In genomic region chr22:20145832-20146223, GRCh38 we compare ENCODE assay signal across 33 cellular contexts. TPM values are rescaled to one million over a fixed set of nuclear protein-coding genes. Genes with fewer than 3 reads are reported as not detected.
"Had no signal": no experiment of that assay in that cellular context is flagged by ENCODE, and none has a peak within 500 bp of the region (broad histone marks: within the 10 kb centered on the region; RNA-seq: fewer than 3 reads in every experiment).

No MANE protein-coding gene starts in this region.

- H3K9me3 Mint-ChIP-seq: dendritic cell treated with granulocyte-macrophage colony-stimulating factor and Interleukin-4, amounts not matched to agents 40 ng/mL and 50 ng/mL, for 4 days; immature natural killer cell; mesothelial cell of epicardium; naive B cell; natural killer cell treated with Interleukin-12 subunit alpha and Interleukin-12 subunit beta and Interleukin-15 and Interleukin-18, amount 100 ng/mL, for 72 hours; neural crest cell had no signal

- DNase-seq: colonic mucosa; effector CD8-positive, alpha-beta T cell; erythroblast; esophagus squamous epithelium; foreskin melanocyte; glutamatergic neuron; heart right ventricle; hippocampal formation; immature natural killer cell; islet precursor cell; kidney glomerular epithelial cell; left colon; left ventricle myocardium superior; mesenchymal stem cell; mucosa of descending colon; naive B cell; stimulated activated CD4-positive, alpha-beta T cell treated with anti-CD3 and anti-CD28 coated beads, Interleukin-12 subunit alpha, Interleukin-12 subunit beta, amount 100 ng/mL, for 4 hours; stimulated activated CD4-positive, alpha-beta T cell treated with anti-CD3 and anti-CD28 coated beads, Interleukin-1b, Interleukin-23, amount 100 ng/mL, for 48 hours; stimulated activated CD4-positive, alpha-beta T cell treated with anti-CD3 and anti-CD28 coated beads, Interleukin-4, amount 100 ng/mL, for 1 hour; stimulated activated CD8-positive, alpha-beta memory T cell treated with anti-CD3 and anti-CD28 coated beads, Interleukin-4, amount 100 ng/mL, for 48 hours; stimulated activated naive CD4-positive, alpha-beta T cell treated with Interleukin-2 at 50 U/mL for 16 hours; stomach; thyroid gland had no signal

- H3K36me3 Mint-ChIP-seq: immature natural killer cell; mesothelial cell of epicardium; naive B cell; natural killer cell treated with Interleukin-12 subunit alpha and Interleukin-12 subunit beta and Interleukin-15 and Interleukin-18, amount 100 ng/mL, for 72 hours had no signal

- H3K27ac Mint-ChIP-seq: dendritic cell treated with granulocyte-macrophage colony-stimulating factor and Interleukin-4, amounts not matched to agents 40 ng/mL and 50 ng/mL, for 4 days; immature natural killer cell; mesothelial cell of epicardium; naive B cell; natural killer cell treated with Interleukin-12 subunit alpha and Interleukin-12 subunit beta and Interleukin-15 and Interleukin-18, amount 100 ng/mL, for 72 hours had no signal

- ATAC-seq: heart right ventricle; left colon; left ventricle myocardium superior; mucosa of descending colon; natural killer cell treated with Interleukin-12 subunit alpha and Interleukin-12 subunit beta and Interleukin-15 and Interleukin-18, amount 100 ng/mL, for 72 hours; sciatic nerve had no signal

- H3K4me2 ChIP-seq: smooth muscle cell had no signal

- H3K9me3 ChIP-seq: colonic mucosa, esophagus squamous epithelium, heart right ventricle, mucosa of descending colon, prostate gland, right atrium auricular region, stomach, thyroid gland, upper lobe of left lung had no signal

- H3K4me1 Mint-ChIP-seq: immature natural killer cell, mesothelial cell of epicardium, neural crest cell had no signal

- H3K27ac ChIP-seq: colonic mucosa, esophagus squamous epithelium, heart right ventricle, prostate gland, right atrium auricular region, stomach, thyroid gland, upper lobe of left lung had no signal

- H3K27me3 ChIP-seq: colonic mucosa, esophagus squamous epithelium, heart right ventricle, right atrium auricular region, stomach, thyroid gland, upper lobe of left lung had no signal

- H3K27me3 Mint-ChIP-seq: dendritic cell treated with granulocyte-macrophage colony-stimulating factor and Interleukin-4, amounts not matched to agents 40 ng/mL and 50 ng/mL, for 4 days; naive B cell; natural killer cell treated with Interleukin-12 subunit alpha and Interleukin-12 subunit beta and Interleukin-15 and Interleukin-18, amount 100 ng/mL, for 72 hours had no signal

- H3K4me3 ChIP-seq: colonic mucosa, esophagus squamous epithelium, heart right ventricle, lung, mucosa of descending colon, prostate gland, right atrium auricular region, smooth muscle cell, stomach, thyroid gland, upper lobe of left lung had no signal

- H3K4me3 Mint-ChIP-seq: dendritic cell treated with granulocyte-macrophage colony-stimulating factor and Interleukin-4, amounts not matched to agents 40 ng/mL and 50 ng/mL, for 4 days; immature natural killer cell; mesothelial cell of epicardium; natural killer cell treated with Interleukin-12 subunit alpha and Interleukin-12 subunit beta and Interleukin-15 and Interleukin-18, amount 100 ng/mL, for 72 hours had no signal

- H3K4me1 ChIP-seq: colonic mucosa, heart right ventricle, prostate gland, right atrium auricular region, stomach, thyroid gland, upper lobe of left lung had no signal

- H3K36me3 ChIP-seq: colonic mucosa, prostate gland had no signal

RNA-seq across cellular contexts. Expression of gene CCDC188, which starts 5.0 kb away (rescaled TPM):
- total RNA-seq: mesothelial cell of epicardium, smooth muscle cell had no signal
- polyA plus RNA-seq: smooth muscle cell had no signal
